Comparison of ENCODE assay signal across 8 cellular contexts in genomic region chr12:56266634-56267442, GRCh38.
DNase-seq lines count a peak whose midpoint lies in the region; ATAC-seq lines count a peak whose summit lies in the region.

Gene COQ10A (plus strand): TSS chr12:56266942. CDS start chr12:56267119, 177 bp downstream.

- peaks cover 15 to 16% of the 10 kb centered on the region in 2 donors for H3K4me1 Mint-ChIP-seq in effector memory CD8-positive, alpha-beta T cell (ENCODE audit: low read depth in 2 of 2)
- peaks cover 10% of the 10 kb centered on the region for H3K4me1 Mint-ChIP-seq in memory B cell

- peaks cover 33% of the 10 kb centered on the region for H3K36me3 Mint-ChIP-seq in effector memory CD8-positive, alpha-beta T cell (ENCODE audit: insufficient read depth)
- H3K36me3 Mint-ChIP-seq in memory B cell, result peaks cover 9% of the 10 kb centered on the region

- H3K4me3 Mint-ChIP-seq in effector memory CD8-positive, alpha-beta T cell, result peak within 1 kb of the TSS; percentile 86 to 90
- H3K4me3 Mint-ChIP-seq in memory B cell, result peak within 1 kb of the TSS; percentile 86

- ATAC-seq in GM19467 (IDR thresholded peaks at IDR 0.05; ENCODE audit: unreplicated experiment) (peak; percentile 81), memory B cell (ENCODE audit: low read depth) (peak; percentile 89)
- ATAC-seq in effector memory CD8-positive, alpha-beta T cell (replicated peaks), result peak; percentile 85

- H3K27ac Mint-ChIP-seq in effector memory CD8-positive, alpha-beta T cell, result peak within 1 kb of the TSS; percentile 93 to 96
- peak within 1 kb of the TSS; percentile 92 for H3K27ac Mint-ChIP-seq in memory B cell

- DNase-seq in COLO829 (ENCODE audit: low spot score) (peak; percentile 79), HS-27A (ENCODE audit: low read depth) (peak; percentile 77), memory B cell (ENCODE audit: low spot score in 2 of 2) (peak; percentile 82 to 87)
- peak; percentile 78 for DNase-seq in NK-92 treated with Interleukin-12 subunit alpha and Interleukin-12 subunit beta, amount 100 ng/mL, for 24 hours (lab: John Stamatoyannopoulos, UW)
- DNase-seq in activated CD8-positive, alpha-beta memory T cell treated with anti-CD3 and anti-CD28 coated beads for 4 hours (ENCODE audit: low read depth in 2 of 2), result peak; percentile 75 to 81
- peak; percentile 86 to 90 (median 89) for DNase-seq in effector memory CD8-positive, alpha-beta T cell
- DNase-seq in stimulated activated CD8-positive, alpha-beta memory T cell treated with anti-CD3 and anti-CD28 coated beads, Interleukin-12 subunit alpha, Interleukin-12 subunit beta, amount 100 ng/mL, for 24 hours (ENCODE audit: extremely low read depth), result peak; percentile 69

- no peaks in the 10 kb centered on the region for H3K9me3 Mint-ChIP-seq in effector memory CD8-positive, alpha-beta T cell
- H3K9me3 Mint-ChIP-seq in memory B cell, result no peaks in the 10 kb centered on the region

- no peaks in the 10 kb centered on the region for H3K27me3 Mint-ChIP-seq in effector memory CD8-positive, alpha-beta T cell
- no peaks in the 10 kb centered on the region for H3K27me3 Mint-ChIP-seq in memory B cell

Comparison
In these comparisons a context has a peak if more than half of its experiments do, and no peak if none do; other contexts are left out.
1. Peak in every context shown above with its lines: DNase-seq and ATAC-seq.